11 cellular contexts compared by ENCODE assay signal in genomic region chr19:18090545-18091216, GRCh38. TPM values are rescaled to one million over a fixed set of nuclear protein-coding genes. Genes with fewer than 3 reads are reported as not detected.
DNase-seq lines count a peak whose midpoint lies in the region; ATAC-seq and TF ChIP-seq lines count a peak whose summit lies in the region.
"Had no signal": no experiment of that assay in that cellular context is flagged by ENCODE, and none has a peak within 500 bp of the region (broad histone marks: within the 10 kb centered on the region; RNA-seq: fewer than 3 reads in every experiment).

No MANE protein-coding gene starts in this region.

- peak; percentile 56; the same call in 1 of the 2 replicates for ATAC-seq in Panc1
- no peak for ATAC-seq in naive thymus-derived CD8-positive, alpha-beta T cell
- ATAC-seq in HG03280 (IDR thresholded peaks at IDR 0.05; ENCODE audit: unreplicated experiment): no peak

- DNase-seq in CD4-positive, alpha-beta memory T cell: no peak
- DNase-seq in Panc1 (ENCODE audit: low read depth, low spot score) (no peak), dorsolateral prefrontal cortex (no peak), epidermal melanocyte (ENCODE audit: insufficient read length, low spot score) (no peak), MV-4-11 (lab: John Stamatoyannopoulos, UW) (no peak), mesenteric fat pad (ENCODE audit: low spot score) (no peak)
- DNase-seq in naive thymus-derived CD8-positive, alpha-beta T cell: no peak
- DNase-seq: mesendoderm, uterus had no signal

- H3K36me3 Mint-ChIP-seq in CD4-positive, alpha-beta memory T cell: peaks cover 0 to 5% of the 10 kb centered on the region in 2 donors
- H3K36me3 Mint-ChIP-seq in naive thymus-derived CD8-positive, alpha-beta T cell: no peaks in the 10 kb centered on the region

- no peaks in the 10 kb centered on the region for H3K9me3 Mint-ChIP-seq in CD4-positive, alpha-beta memory T cell
- no peaks in the 10 kb centered on the region for H3K9me3 Mint-ChIP-seq in naive thymus-derived CD8-positive, alpha-beta T cell

- peak overlapping the region in 7 of 8 donors; percentile 68 to 83 (median 75) for H3K4me3 Mint-ChIP-seq in CD4-positive, alpha-beta memory T cell
- peak overlapping the region; percentile 40 to 97 (median 73) for H3K4me3 Mint-ChIP-seq in naive thymus-derived CD8-positive, alpha-beta T cell

- H3K36me3 ChIP-seq in CD4-positive, alpha-beta memory T cell (ENCODE audit: insufficient read depth, low read length): no peaks in the 10 kb centered on the region
- H3K36me3 ChIP-seq in Panc1 (ENCODE audit: control insufficient read depth, insufficient read depth, low read length): no peaks in the 10 kb centered on the region
- H3K36me3 ChIP-seq: uterus had no signal

- POLR2A ChIA-PET in CD4-positive, alpha-beta memory T cell (lab: Charles Lee; ENCODE audit: partially characterized antibody): interaction anchor here (0.9 to 9.5 kb wide), 25 partner anchors 8 to 416 kb away, joined by 3 to 159 read pairs (median 4); partner anchors contain the start of genes ARRDC2, JUND, MAST3 and MPV17L2
- POLR2A ChIA-PET in Panc1 (lab: Charles Lee): no interaction called here
- POLR2A ChIA-PET in naive thymus-derived CD8-positive, alpha-beta T cell (lab: Charles Lee): interaction anchor here (0.6 to 8.6 kb wide), 19 partner anchors 11 to 231 kb away, joined by 3 to 135 read pairs (median 7); partner anchors contain the start of genes ARRDC2, JUND, MAST3 and PIK3R2

- peak overlapping the region; percentile 98 to 100 (median 99) for H3K27ac Mint-ChIP-seq in CD4-positive, alpha-beta memory T cell
- H3K27ac Mint-ChIP-seq in naive thymus-derived CD8-positive, alpha-beta T cell: peak overlapping the region; percentile 90 to 99 (median 97)

- intact Hi-C loops in CD4-positive, alpha-beta memory T cell (cut with micrococcal nuclease): loop anchor here (1.0 to 10.0 kb wide), 3 partner anchors 9 to 324 kb away; partner anchors contain the start of gene SSBP4
- intact Hi-C loops in Panc1 (cut with micrococcal nuclease; ENCODE audit: unreplicated experiment): no loop called here
- intact Hi-C loops in dorsolateral prefrontal cortex (cut with DNase I): no loop called here

- H3K9me3 ChIP-seq in CD4-positive, alpha-beta memory T cell (ENCODE audit: control insufficient read depth in 1 of 2, low read length in 2 of 2): no peaks in the 10 kb centered on the region
- no peaks in the 10 kb centered on the region for H3K9me3 ChIP-seq in Panc1 (ENCODE audit: control insufficient read depth, insufficient read depth, low read depth, low read length)
- H3K9me3 ChIP-seq: uterus had no signal

- H3K27me3 Mint-ChIP-seq in CD4-positive, alpha-beta memory T cell: no peaks in the 10 kb centered on the region
- H3K27me3 Mint-ChIP-seq in naive thymus-derived CD8-positive, alpha-beta T cell: no peaks in the 10 kb centered on the region

- no peaks in the 10 kb centered on the region for H3K27me3 ChIP-seq in CD4-positive, alpha-beta memory T cell (ENCODE audit: insufficient read depth, low read length)
- H3K27me3 ChIP-seq in Panc1 (ENCODE audit: control insufficient read depth, insufficient read depth, low read length): no peaks in the 10 kb centered on the region
- no peaks in the 10 kb centered on the region for H3K27me3 ChIP-seq in dorsolateral prefrontal cortex
- H3K27me3 ChIP-seq: uterus had no signal

- TF ChIP-seq CTCF in Panc1 (IDR thresholded peaks at IDR 0.05) (no peak), dorsolateral prefrontal cortex (IDR thresholded peaks at IDR 0.05 in 54 of 56, conservative IDR thresholded peaks at IDR 0.05 in 2 of 56; ENCODE audit: low read depth in 1 of 56, partially characterized antibody in 56 of 56) (no peak)

- in situ Hi-C loops in Panc1 (cut with HindIII; ENCODE audit: low pct_unique_long_range_greater_than_20kb, low sequenced_read_pairs): no loop called here

- H3K4me1 Mint-ChIP-seq in CD4-positive, alpha-beta memory T cell: peaks cover 40 to 76% (median 56%) of the 10 kb centered on the region in 4 donors
- H3K4me1 Mint-ChIP-seq in naive thymus-derived CD8-positive, alpha-beta T cell: peaks cover 27 to 73% (median 60%) of the 10 kb centered on the region in 4 donors

- no TSS peak for BruUV-seq in Panc1 (replicated peaks; lab: Mats Ljungman, UMichigan)

- CTCF ChIA-PET in CD4-positive, alpha-beta memory T cell (lab: Charles Lee; ENCODE audit: partially characterized antibody): interaction anchor here (0.7 to 4.3 kb wide), 9 partner anchors 15 to 299 kb away, joined by 3 to 36 read pairs (median 3); partner anchors contain the start of genes CCDC124 and JUND
- CTCF ChIA-PET in Panc1 (lab: Charles Lee): no interaction called here

- peaks cover 73% of the 10 kb centered on the region for H3K4me1 ChIP-seq in CD4-positive, alpha-beta memory T cell (ENCODE audit: insufficient read depth, low read length)
- no peaks in the 10 kb centered on the region for H3K4me1 ChIP-seq in Panc1 (ENCODE audit: control insufficient read depth, insufficient read depth, low read length)
- H3K4me1 ChIP-seq: uterus had no signal

- peak overlapping the region; percentile 85 for H3K27ac ChIP-seq in CD4-positive, alpha-beta memory T cell (ENCODE audit: low read depth, low read length)
- no peak overlapping the region for H3K27ac ChIP-seq in Panc1 (ENCODE audit: low read length)
- H3K27ac ChIP-seq in dorsolateral prefrontal cortex: peak overlapping the region; percentile 45 to 100 (median 97)
- H3K27ac ChIP-seq: uterus had no signal

- H3K4me3 ChIP-seq in CD4-positive, alpha-beta memory T cell (ENCODE audit: low read length in 2 of 2): peak overlapping the region in 1 of 2 donors; percentile 16
- H3K4me3 ChIP-seq in Panc1 (ENCODE audit: low read depth in 2 of 2, low read length in 2 of 2) (no peak overlapping the region), dorsolateral prefrontal cortex (no peak overlapping the region)
- H3K4me3 ChIP-seq: uterus had no signal

RNA-seq across cellular contexts. Expression of gene IL12RB1, which starts 3.9 kb away (rescaled TPM):
- total RNA-seq in CD4-positive, alpha-beta memory T cell: 10 to 100 TPM; 39.3 to 42.1 TPM
- polyA plus RNA-seq in CD4-positive, alpha-beta memory T cell: 10 to 100 TPM; 35.0 to 55.1 TPM
- total RNA-seq in Panc1 (2021; ENCODE audit: unreplicated experiment) (0.36 TPM), dorsolateral prefrontal cortex (1 to 10 TPM in 102 of 120 experiments, under 1 TPM in 18; 0.32 to 5.4 (median 1.5) TPM), mesenteric fat pad (2.3 TPM)
- polyA plus RNA-seq in Panc1 (2012; ENCODE audit: insufficient read length): 0.10 TPM
- total RNA-seq in naive thymus-derived CD8-positive, alpha-beta T cell: 10 to 100 TPM; 18.5 TPM
- polyA plus RNA-seq in naive thymus-derived CD8-positive, alpha-beta T cell: 10 to 100 TPM; 17.5 to 32.9 (median 24.2) TPM
- total RNA-seq: epithelial cell of proximal tubule had no signal

RNA-seq across cellular contexts. Expression of gene MAST3, which starts 6.9 kb away (rescaled TPM):
- 10 to 100 TPM; 51.6 to 53.9 TPM for total RNA-seq in CD4-positive, alpha-beta memory T cell
- polyA plus RNA-seq in CD4-positive, alpha-beta memory T cell: 10 to 100 TPM in 1 of 2 donors, 1 to 10 TPM in 1; 4.3 to 16.7 TPM
- total RNA-seq in Panc1 (2021; ENCODE audit: unreplicated experiment) (13.1 TPM), dorsolateral prefrontal cortex (100 to 1,000 TPM; 138 to 282 (median 205) TPM), mesenteric fat pad (19.1 TPM)
- polyA plus RNA-seq in Panc1 (2012; ENCODE audit: insufficient read length): 12.5 TPM
- total RNA-seq in naive thymus-derived CD8-positive, alpha-beta T cell: 10 to 100 TPM; 44.7 to 44.8 TPM
- polyA plus RNA-seq in naive thymus-derived CD8-positive, alpha-beta T cell: 10 to 100 TPM in 2 of 3 donors, 1 to 10 TPM in 1; 9.4 to 15.7 (median 11.5) TPM
